Comparison of ENCODE assay signal across 13 cellular contexts in the genomic region with DNA sequence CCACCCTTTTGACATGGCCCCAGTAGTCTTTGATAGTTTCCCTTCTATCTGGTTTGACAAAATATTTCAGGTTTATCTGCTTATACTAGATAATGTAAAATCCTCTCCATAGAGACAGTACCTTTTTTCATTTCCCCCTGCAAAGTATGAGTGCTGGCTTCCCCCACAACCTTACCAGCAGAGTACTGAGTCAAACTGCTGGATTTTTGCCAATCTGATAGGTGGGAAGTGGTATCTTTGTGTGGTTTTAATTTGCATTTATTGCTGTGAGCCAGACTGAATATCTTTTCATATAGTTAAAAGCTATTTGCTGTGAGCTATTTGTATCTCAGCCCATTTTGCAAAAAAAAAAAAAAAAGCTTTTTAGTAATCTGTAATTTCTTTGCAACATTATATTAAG. TPM values are rescaled to one million over a fixed set of nuclear protein-coding genes. Genes with fewer than 3 reads are reported as not detected.
DNase-seq lines count a peak whose midpoint lies in the region; TF ChIP-seq lines count a peak whose summit lies in the region.
"Had no signal": no experiment of that assay in that cellular context is flagged by ENCODE, and none has a peak within 500 bp of the region (broad histone marks: within the 10 kb centered on the region; RNA-seq: fewer than 3 reads in every experiment).

No MANE protein-coding gene starts in this region.

- no peak overlapping the region for H3K4me3 Mint-ChIP-seq in T-helper 2 cell treated with Interferon-gamma antibody and Interleukin-4, amounts not matched to agents 5 μg/mL and 100 μg/mL, for 36 hours
- H3K4me3 Mint-ChIP-seq: nephron had no signal

- peak overlapping the region; percentile 42; the same call in 1 of the 2 replicates for H3K27ac ChIP-seq in SK-N-MC

- peaks cover 25% of the 10 kb centered on the region for H3K9me3 Mint-ChIP-seq in T-helper 2 cell treated with Interferon-gamma antibody and Interleukin-4, amounts not matched to agents 5 μg/mL and 100 μg/mL, for 36 hours

- H3K4me3 ChIP-seq in SK-N-MC (no peak overlapping the region), fibroblast of the aortic adventitia (ENCODE audit: low read depth, low read length) (no peak overlapping the region)

- H3K4me1 Mint-ChIP-seq in T-helper 2 cell treated with Interferon-gamma antibody and Interleukin-4, amounts not matched to agents 5 μg/mL and 100 μg/mL, for 36 hours (ENCODE audit: low read depth), result no peaks in the 10 kb centered on the region

- no peak for TF ChIP-seq CTCF in fibroblast of the aortic adventitia (IDR thresholded peaks at IDR 0.05; ENCODE audit: insufficient read depth, low read length)

- H3K27ac Mint-ChIP-seq in T-helper 2 cell treated with Interferon-gamma antibody and Interleukin-4, amounts not matched to agents 5 μg/mL and 100 μg/mL, for 36 hours, result no peak overlapping the region
- H3K27ac Mint-ChIP-seq: nephron had no signal

- no peaks in the 10 kb centered on the region for H3K36me3 ChIP-seq in SK-N-MC (ENCODE audit: insufficient read depth, low read length)

- no peak overlapping the region for H3K9ac ChIP-seq in SK-N-MC (ENCODE audit: insufficient read length)

- H3K36me3 Mint-ChIP-seq in T-helper 2 cell treated with Interferon-gamma antibody and Interleukin-4, amounts not matched to agents 5 μg/mL and 100 μg/mL, for 36 hours (ENCODE audit: low read depth), result peaks cover 4% of the 10 kb centered on the region

- no peaks in the 10 kb centered on the region for H3K9me3 ChIP-seq in SK-N-MC (ENCODE audit: low read depth, low read length)

- DNase-seq in T-helper 2 cell, result peak in 3 of 5 experiments; percentile 3 to 72 (median 56)
- no peak for DNase-seq in T-helper 2 cell treated with Interferon-gamma antibody and Interleukin-4, amounts not matched to agents 5 μg/mL and 100 μg/mL, for 36 hours (ENCODE audit: low spot score)
- DNase-seq in DMS 273 (lab: John Stamatoyannopoulos, UW; ENCODE audit: unreplicated experiment), result peak; percentile 41
- peak; percentile 73 for DNase-seq in SK-N-MC (ENCODE audit: low read depth, low spot score)
- peak; percentile 56 for DNase-seq in fibroblast of the aortic adventitia (ENCODE audit: low read depth)
- no peak for DNase-seq in SIG-M5 (lab: John Stamatoyannopoulos, UW)
- no peak for DNase-seq in NCI-H748 (lab: John Stamatoyannopoulos, UW; ENCODE audit: unreplicated experiment)
- no peak for DNase-seq in NCI-H2029 treated with DMSO at 0.1 percent for 48 hours (lab: John Stamatoyannopoulos, UW)
- DNase-seq: GDM1, KG1, NCI-H774, T1000 had no signal

- H3K27me3 Mint-ChIP-seq in T-helper 2 cell treated with Interferon-gamma antibody and Interleukin-4, amounts not matched to agents 5 μg/mL and 100 μg/mL, for 36 hours (ENCODE audit: low read depth), result peaks cover 7% of the 10 kb centered on the region

RNA-seq across cellular contexts. Expression of a gene that starts 32.1 kb away (rescaled TPM):
- 10.9 and 17.8 TPM in 2 replicates for total RNA-seq in fibroblast of the aortic adventitia (ENCODE audit: low replicate concordance)

Comparison
In these comparisons a context has a peak if more than half of its experiments do, and no peak if none do; other contexts are left out.
1. DNase-seq: peak in T-helper 2 cell (3 of 5), DMS 273 (single experiment), SK-N-MC (single experiment) and fibroblast of the aortic adventitia (single experiment); none in T-helper 2 cell treated with Interferon-gamma antibody and Interleukin-4, amounts not matched to agents 5 μg/mL and 100 μg/mL, for 36 hours (single experiment), SIG-M5 (single experiment), NCI-H748 (single experiment) and NCI-H2029 treated with DMSO at 0.1 percent for 48 hours (single experiment).